In the genomic region with DNA sequence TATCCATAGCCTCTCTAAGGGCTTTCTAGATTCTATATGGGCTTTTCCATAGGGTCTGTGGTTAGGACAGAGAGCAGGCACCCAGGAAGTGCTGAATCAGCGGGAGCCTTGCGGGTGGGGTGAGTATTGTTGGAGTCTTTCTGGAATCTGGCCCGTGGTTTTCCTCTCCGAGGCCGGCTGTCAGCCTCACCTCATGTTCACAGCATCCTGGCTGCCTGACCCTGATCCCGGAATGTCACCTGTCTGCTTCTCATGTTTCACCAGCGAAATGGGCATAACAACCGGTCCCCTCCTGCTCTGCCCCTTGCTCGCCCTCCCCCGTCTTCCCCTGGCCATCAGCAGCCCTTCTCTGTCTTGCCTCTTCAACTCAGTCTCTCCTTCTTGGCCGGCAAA, we compare ENCODE assay signal across 9 cellular contexts. TPM values are rescaled to one million over a fixed set of nuclear protein-coding genes. Genes with fewer than 3 reads are reported as not detected.
DNase-seq lines count a peak whose midpoint lies in the region; FAIRE-seq and TF ChIP-seq lines count a peak whose summit lies in the region.
"Had no signal": no experiment of that assay in that cellular context is flagged by ENCODE, and none has a peak within 500 bp of the region (broad histone marks: within the 10 kb centered on the region; RNA-seq: fewer than 3 reads in every experiment).

No MANE protein-coding gene starts in this region.

- no peak for TF ChIP-seq POLR2A in transverse colon (IDR thresholded peaks at IDR 0.05)

- in situ Hi-C loops in transverse colon (cut with MboI; ENCODE audit: low pct_ligation_motif_present in 1 of 4, low pct_unique_long_range_greater_than_20kb in 1 of 4, low sequenced_read_pairs in 3 of 4): no loop called here

- H3K27me3 Mint-ChIP-seq in activated naive CD4-positive, alpha-beta T cell treated with anti-CD3 and anti-CD28 coated beads, Interleukin-2, amount 50 U/mL, for 24 hours: no peaks in the 10 kb centered on the region

- no peaks in the 10 kb centered on the region for H3K9me3 ChIP-seq in transverse colon

- H3K27me3 ChIP-seq in transverse colon: no peaks in the 10 kb centered on the region

- H3K36me3 Mint-ChIP-seq in activated naive CD4-positive, alpha-beta T cell treated with anti-CD3 and anti-CD28 coated beads, Interleukin-2, amount 50 U/mL, for 24 hours: no peaks in the 10 kb centered on the region

- no peak for DNase-seq in activated naive CD4-positive, alpha-beta T cell treated with anti-CD3 and anti-CD28 coated beads, Interleukin-2, amount 50 U/mL, for 16 hours
- DNase-seq in amniotic epithelial cell (ENCODE audit: low read depth): peak; percentile 62
- peak; percentile 80 for DNase-seq in kidney tubule cell (ENCODE audit: low spot score)
- DNase-seq in transverse colon: no peak
- no peak for DNase-seq in NCI-H1092 (lab: John Stamatoyannopoulos, UW)
- DNase-seq in GM03348 (ENCODE audit: low spot score): no peak
- DNase-seq in frontal cortex (ENCODE audit: low spot score in 2 of 2): no peak

- H3K4me3 Mint-ChIP-seq in activated naive CD4-positive, alpha-beta T cell treated with anti-CD3 and anti-CD28 coated beads, Interleukin-2, amount 50 U/mL, for 24 hours: peak overlapping the region; percentile 17

- H3K9me3 Mint-ChIP-seq in activated naive CD4-positive, alpha-beta T cell treated with anti-CD3 and anti-CD28 coated beads, Interleukin-2, amount 50 U/mL, for 24 hours: no peaks in the 10 kb centered on the region

- intact Hi-C loops in transverse colon (cut with DNase I; ENCODE audit: low total_unique reads): no loop called here

- H3K4me1 ChIP-seq in transverse colon: peaks cover 17 to 41% (median 35%) of the 10 kb centered on the region in 4 donors

- H3K27ac ChIP-seq in transverse colon: peak overlapping the region; percentile 76 to 85 (median 83)

- no peak for TF ChIP-seq CTCF in transverse colon (IDR thresholded peaks at IDR 0.05)

- peak overlapping the region; percentile 83 for H3K27ac Mint-ChIP-seq in activated naive CD4-positive, alpha-beta T cell treated with anti-CD3 and anti-CD28 coated beads, Interleukin-2, amount 50 U/mL, for 24 hours

- H3K4me3 ChIP-seq in transverse colon: no peak overlapping the region

- no peak for FAIRE-seq in frontal cortex (lab: Jason Lieb, UNC)
- FAIRE-seq: colon had no signal

- peaks cover 65% of the 10 kb centered on the region for H3K4me1 Mint-ChIP-seq in activated naive CD4-positive, alpha-beta T cell treated with anti-CD3 and anti-CD28 coated beads, Interleukin-2, amount 50 U/mL, for 24 hours

- TF ChIP-seq EP300 in transverse colon (IDR thresholded peaks at IDR 0.05; ENCODE audit: low read depth): no peak

- 57 to 66% methylated on average over 8 to 11 of the region's 11 CpGs for WGBS in transverse colon (ENCODE audit: low coverage in 1 of 2), 2 donors

- H3K36me3 ChIP-seq in transverse colon: no peaks in the 10 kb centered on the region

RNA-seq across cellular contexts. Expression of a gene that starts 36.5 kb away (rescaled TPM):
- total RNA-seq in transverse colon (100 to 1,000 TPM in 3 of 4 donors, 10 to 100 TPM in 1; 64.5 to 356 (median 150) TPM), frontal cortex (26.5 TPM)

RNA-seq across cellular contexts. Expression of a gene that starts 44.5 kb away (rescaled TPM):
- total RNA-seq in transverse colon (10 to 100 TPM; 33.7 to 69.2 (median 38.0) TPM), frontal cortex (14.3 TPM)

Comparison
In these comparisons a context has a peak if more than half of its experiments do, and no peak if none do; other contexts are left out.
1. DNase-seq: peak in amniotic epithelial cell (single experiment) and kidney tubule cell (single experiment); none in activated naive CD4-positive, alpha-beta T cell treated with anti-CD3 and anti-CD28 coated beads, Interleukin-2, amount 50 U/mL, for 16 hours (single experiment), transverse colon (single experiment), NCI-H1092 (single experiment), GM03348 (single experiment) and frontal cortex (0 of 2).